In genomic region chr19:4707956-4708650, GRCh38 we compare ENCODE assay signal across 1 cellular context.
TF ChIP-seq lines count a peak whose summit lies in the region.

No MANE protein-coding gene starts in this region.

TF ChIP-seq in liver, 16 proteins besides CTCF, POLR2A, EP300 and RAD21 (continued from another document):
- TF ChIP-seq REST (IDR thresholded peaks at IDR 0.05) (peak; percentile 57), GABPA (IDR thresholded peaks at IDR 0.05 in 1 of 2, conservative IDR thresholded peaks at IDR 0.05 in 1 of 2) (no peak), HNF4A (conservative IDR thresholded peaks at IDR 0.05) (peak; percentile 65 to 68), RXRA (IDR thresholded peaks at IDR 0.05) (peak; percentile 91 to 94), FOXA1 (IDR thresholded peaks at IDR 0.05) (no peak)
TF ChIP-seq in liver: peak in this region for 10.
